1 cellular context compared by ENCODE assay signal in the genomic region with DNA sequence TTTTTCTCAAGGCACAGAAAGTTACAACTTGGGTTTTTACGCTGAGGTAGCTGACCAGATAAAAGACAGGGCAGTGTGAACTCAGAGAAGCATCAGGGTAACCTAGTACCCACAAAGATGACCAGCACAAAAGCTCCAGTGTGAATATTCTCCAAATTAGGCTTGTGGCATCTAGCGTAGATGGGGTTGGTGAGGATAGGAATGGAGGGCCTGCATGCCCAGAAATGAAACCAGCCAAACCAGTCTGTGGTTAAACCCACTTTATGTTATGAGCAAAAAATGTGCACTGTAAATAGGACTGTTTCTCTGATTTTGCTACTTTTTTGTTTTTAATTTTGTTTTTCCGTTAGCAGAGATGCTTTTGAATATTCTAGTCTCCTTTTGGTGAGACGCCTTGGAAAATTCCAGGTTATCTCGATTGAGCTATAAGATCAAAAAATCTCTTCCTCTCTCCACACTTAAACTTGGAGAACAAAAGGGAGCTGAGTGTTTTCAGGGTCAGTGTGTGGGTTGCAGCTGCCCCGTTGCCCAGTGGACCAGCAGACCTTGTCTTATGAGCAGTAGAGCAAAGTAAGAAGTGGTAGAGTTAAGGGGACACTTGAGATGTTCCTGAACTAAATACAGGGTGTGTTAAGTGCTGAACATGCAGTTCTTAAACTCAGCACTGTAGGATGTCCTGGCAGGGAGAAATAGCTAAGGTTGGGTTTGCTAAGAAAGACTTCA.
TF ChIP-seq lines count a peak whose summit lies in the region.

No MANE protein-coding gene starts in this region.

TF ChIP-seq in H1, 55 proteins besides CTCF, POLR2A, EP300 and RAD21 (continued from another document):
- TF ChIP-seq ATF2 (IDR thresholded peaks at IDR 0.05; ENCODE audit: low read length): no peak
- TF ChIP-seq SP4 (IDR thresholded peaks at IDR 0.05; ENCODE audit: low read length): no peak
